Comparison of ENCODE assay signal across 21 cellular contexts in genomic region chr2:234058881-234059280, GRCh38. TPM values are rescaled to one million over a fixed set of nuclear protein-coding genes. Genes with fewer than 3 reads are reported as not detected.
DNase-seq lines count a peak whose midpoint lies in the region; ATAC-seq and TF ChIP-seq lines count a peak whose summit lies in the region.
"Had no signal": no experiment of that assay in that cellular context is flagged by ENCODE, and none has a peak within 500 bp of the region (broad histone marks: within the 10 kb centered on the region; RNA-seq: fewer than 3 reads in every experiment).

No MANE protein-coding gene starts in this region.

- H3K9me3 ChIP-seq in HCT116 (ENCODE audit: control insufficient read depth in 1 of 2, insufficient read depth in 1 of 2, low read depth in 1 of 2, low read length in 2 of 2) (no peaks in the 10 kb centered on the region), right lobe of liver (no peaks in the 10 kb centered on the region)
- H3K9me3 ChIP-seq: Caco-2 had no signal

- 76% methylated on average over 4 of the region's 4 CpGs for WGBS in right lobe of liver (ENCODE audit: insufficient coverage, low coverage, low lambda C conversion rate, missing lambda C conversion rate)

- H3K27ac ChIP-seq in HCT116 (ENCODE audit: low read depth, low read length) (no peak overlapping the region), right lobe of liver (no peak overlapping the region)
- H3K27ac ChIP-seq: BLaER1 treated with 17β-estradiol and CSF1 and Interleukin-3, amounts not matched to agents 10 nM and 100 nM; C4-2B had no signal

- no TSS peak for BruUV-seq in HCT116 (replicated peaks; lab: Mats Ljungman, UMichigan)

- no peak overlapping the region for H3K4me3 ChIP-seq in HCT116 (replicated peaks in 1 of 2; ENCODE audit: low read depth in 1 of 2, low read length in 2 of 2)
- no peak overlapping the region for H3K4me3 ChIP-seq in right lobe of liver
- H3K4me3 ChIP-seq: BLaER1 treated with 17β-estradiol and CSF1 and Interleukin-3, amounts not matched to agents 10 nM and 100 nM had no signal

- TF ChIP-seq RAD21 in HCT116 (IDR thresholded peaks at IDR 0.05; ENCODE audit: low read depth), result peak; percentile 26; the same call in 1 of the 2 replicates

- H3K79me2 ChIP-seq in HCT116 (ENCODE audit: insufficient read depth, low read length), result no peaks in the 10 kb centered on the region

- no peak overlapping the region for H3K9ac ChIP-seq in HCT116 (ENCODE audit: low read length)
- H3K9ac ChIP-seq: BLaER1 treated with 17β-estradiol and CSF1 and Interleukin-3, amounts not matched to agents 10 nM and 100 nM had no signal

- CTCF ChIA-PET in HCT116 (lab: Charles Lee), result no interaction called here

- ATAC-seq in HCT116, result no peak
- ATAC-seq in left lobe of liver, result peak; percentile 51
- ATAC-seq in right lobe of liver, result peak in 3 of 4 donors; percentile 40 to 59 (median 52)
- ATAC-seq in left colon, result no peak
- ATAC-seq in HG02759 (IDR thresholded peaks at IDR 0.05; ENCODE audit: unreplicated experiment), result no peak
- ATAC-seq: CD8-positive, alpha-beta T cell had no signal

- no peaks in the 10 kb centered on the region for H3K4me1 ChIP-seq in HCT116 (ENCODE audit: control insufficient read depth in 1 of 2, insufficient read depth in 2 of 2, low read length in 2 of 2)
- H3K4me1 ChIP-seq in right lobe of liver, result peaks cover 0 to 38% (median 5%) of the 10 kb centered on the region in 4 donors
- H3K4me1 ChIP-seq: Caco-2 had no signal

- H4K20me1 ChIP-seq in HCT116 (ENCODE audit: insufficient read depth), result no peaks in the 10 kb centered on the region
- H4K20me1 ChIP-seq: BLaER1 treated with 17β-estradiol and CSF1 and Interleukin-3, amounts not matched to agents 10 nM and 100 nM had no signal

- TF ChIP-seq POLR2A in HCT116 (IDR thresholded peaks at IDR 0.05; ENCODE audit: borderline replicate concordance, extremely low read depth, insufficient read depth, insufficient read length), result no peak
- no peak for TF ChIP-seq POLR2A in right lobe of liver (IDR thresholded peaks at IDR 0.05)

- TF ChIP-seq CTCF in HCT116 (IDR thresholded peaks at IDR 0.05 in 2 of 3, conservative IDR thresholded peaks at IDR 0.05 in 1 of 3; ENCODE audit: borderline replicate concordance in 1 of 3, insufficient read depth in 1 of 3, low read depth in 2 of 3, low read length in 2 of 3), result no peak
- peak in 1 of 4 donors; percentile 10 for TF ChIP-seq CTCF in right lobe of liver (IDR thresholded peaks at IDR 0.05)

- intact Hi-C loops in HCT116 (cut with micrococcal nuclease) (no loop called here), right lobe of liver (cut with DNase I) (no loop called here), left colon (cut with DNase I, micrococcal nuclease) (no loop called here)

- 0 out of 2 replicates have a peak, but pooled peaks cover 3% of the 10 kb centered on the region for H3K27me3 ChIP-seq in HCT116 (ENCODE audit: insufficient read depth, low read length)
- no peaks in the 10 kb centered on the region for H3K27me3 ChIP-seq in right lobe of liver
- H3K27me3 ChIP-seq: BLaER1 treated with 17β-estradiol and CSF1 and Interleukin-3, amounts not matched to agents 10 nM and 100 nM had no signal

- POLR2A ChIA-PET in HCT116 (lab: Charles Lee), result no interaction called here

- H2AFZ ChIP-seq in HCT116 (ENCODE audit: low read depth, low read length, poor library complexity, severe bottlenecking), result no peak overlapping the region

- no peak overlapping the region for H3K4me2 ChIP-seq in HCT116 (ENCODE audit: low read length)
- H3K4me2 ChIP-seq: BLaER1 treated with 17β-estradiol and CSF1 and Interleukin-3, amounts not matched to agents 10 nM and 100 nM had no signal

- DNase-seq in HCT116 (ENCODE audit: low read depth, low spot score) (no peak), MV-4-11 (lab: John Stamatoyannopoulos, UW) (peak; percentile 1), left lobe of liver (ENCODE audit: low spot score) (no peak), right lobe of liver (no peak), left colon (no peak), glomerular visceral epithelial cell (ENCODE audit: extremely low spot score) (no peak), NCI-H1417 treated with DMSO at 0.1 percent for 48 hours (lab: John Stamatoyannopoulos, UW) (no peak)
- DNase-seq: 8988T; ACHN; Caco-2; Calu3; CD4-positive, alpha-beta T cell; CD8-positive, alpha-beta T cell; DMS79 treated with DMSO at 0.1 percent for 48 hours; GF-D8 had no signal

- RAD21 ChIA-PET in HCT116 (lab: Charles Lee; ENCODE audit: low non-redundant PET in 1 of 2, low total read pairs in 2 of 2, uncharacterized antibody in 2 of 2, unreplicated experiment in 2 of 2), result no interaction called here

- no peaks in the 10 kb centered on the region for H3K9me2 ChIP-seq in HCT116 (ENCODE audit: insufficient read depth)

- H3K36me3 ChIP-seq in HCT116 (ENCODE audit: control insufficient read depth in 1 of 2, insufficient read depth in 2 of 2, low read length in 2 of 2) (no peaks in the 10 kb centered on the region), right lobe of liver (no peaks in the 10 kb centered on the region)
- H3K36me3 ChIP-seq: BLaER1 treated with 17β-estradiol and CSF1 and Interleukin-3, amounts not matched to agents 10 nM and 100 nM had no signal

TF ChIP-seq in HCT116, 20 proteins besides CTCF, POLR2A, EP300 and RAD21 (continues in another document):
- TF ChIP-seq ZNF274 (IDR thresholded peaks at IDR 0.05; ENCODE audit: low read depth, low read length) (no peak), ZBTB33 (IDR thresholded peaks at IDR 0.05; ENCODE audit: extremely low read depth, insufficient replicate concordance, low read length) (no peak), MAX (IDR thresholded peaks at IDR 0.05) (no peak), JUND (IDR thresholded peaks at IDR 0.05) (no peak), EZH2phosphoT487 (IDR thresholded peaks at IDR 0.05; ENCODE audit: borderline replicate concordance) (no peak), REST (IDR thresholded peaks at IDR 0.05; ENCODE audit: low read depth) (no peak), YY1 (IDR thresholded peaks at IDR 0.05; ENCODE audit: extremely low read depth, insufficient replicate concordance, low read depth, low read length) (no peak), ELF1 (IDR thresholded peaks at IDR 0.05; ENCODE audit: borderline replicate concordance, low read depth) (no peak), ZFX (IDR thresholded peaks at IDR 0.05) (no peak), CEBPB (IDR thresholded peaks at IDR 0.05; ENCODE audit: low read depth) (no peak), SRF (IDR thresholded peaks at IDR 0.05; ENCODE audit: low read depth) (no peak), SIN3A (IDR thresholded peaks at IDR 0.05; ENCODE audit: low read depth) (no peak), EZH2 (IDR thresholded peaks at IDR 0.05) (no peak), SP1 (IDR thresholded peaks at IDR 0.05; ENCODE audit: low read depth) (no peak), FOSL1 (IDR thresholded peaks at IDR 0.05; ENCODE audit: low read depth) (no peak), TCF7L2 (IDR thresholded peaks at IDR 0.05; ENCODE audit: borderline replicate concordance, extremely low read depth, insufficient read depth, insufficient read length) (no peak)
- TF ChIP-seq, protein P1, sequence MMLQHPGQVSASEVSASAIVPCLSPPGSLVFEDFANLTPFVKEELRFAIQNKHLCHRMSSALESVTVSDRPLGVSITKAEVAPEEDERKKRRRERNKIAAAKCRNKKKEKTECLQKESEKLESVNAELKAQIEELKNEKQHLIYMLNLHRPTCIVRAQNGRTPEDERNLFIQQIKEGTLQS (IDR thresholded peaks at IDR 0.05), result no peak

RNA-seq across cellular contexts. Expression of gene SPP2, which starts 8.4 kb away (rescaled TPM):
- not detected for total RNA-seq in HCT116 (2021; ENCODE audit: unreplicated experiment)
- polyA plus RNA-seq in HCT116 (2012), result not detected in 2 replicates
- total RNA-seq in left lobe of liver, result 76.4 TPM
- 100 to 1,000 TPM in 2 of 6 experiments, 10 to 100 TPM in 4; 31.9 to 177 (median 70.2) TPM for total RNA-seq in right lobe of liver
- total RNA-seq in left colon, result not detected
- total RNA-seq: A673; Caco-2; Calu3; CD4-positive, alpha-beta T cell; CD8-positive, alpha-beta T cell had no signal
- polyA plus RNA-seq: AG04450, BJ had no signal

Comparison
In these comparisons a context has a peak if more than half of its experiments do, and no peak if none do; other contexts are left out.
1. ATAC-seq: peak in left lobe of liver (single experiment) and right lobe of liver (3 of 4); none in HCT116 (single experiment), left colon (single experiment) and HG02759 (single experiment).
2. RNA of gene SPP2, which starts 8.4 kb away (total RNA-seq): 31.9 to 177 TPM in right lobe of liver and 76.4 TPM in left lobe of liver (single experiment); not detected in left colon and not detected in HCT116 (single experiment); every median in the first group is over 10 times any median in the second.